In genomic region chr19:39963860-39964259, GRCh38 we compare ENCODE assay signal across 27 cellular contexts. TPM values are rescaled to one million over a fixed set of nuclear protein-coding genes. Genes with fewer than 3 reads are reported as not detected.
DNase-seq lines count a peak whose midpoint lies in the region; ATAC-seq and TF ChIP-seq lines count a peak whose summit lies in the region.
"Had no signal": no experiment of that assay in that cellular context is flagged by ENCODE, and none has a peak within 500 bp of the region (broad histone marks: within the 10 kb centered on the region; RNA-seq: fewer than 3 reads in every experiment).

No MANE protein-coding gene starts in this region.

- H3K27ac ChIP-seq in CD8-positive, alpha-beta T cell (ENCODE audit: low read depth, low read length): no peak overlapping the region
- H3K27ac ChIP-seq: C4-2B, GM23248, HL-60 had no signal

- no peaks in the 10 kb centered on the region for H3K36me3 ChIP-seq in CD8-positive, alpha-beta T cell (ENCODE audit: insufficient read depth, low read length)

- peak overlapping the region; percentile 26 for H3K27ac Mint-ChIP-seq in activated CD4-positive, alpha-beta memory T cell treated with anti-CD3 and anti-CD28 coated beads for 36 hours
- no peak overlapping the region for H3K27ac Mint-ChIP-seq in activated CD4-positive, alpha-beta memory T cell treated with anti-CD3 and anti-CD28 coated beads, Interleukin-2, amount 10 ng/mL, durations not matched to agents 7 days and 5 days
- peak overlapping the region; percentile 3 for H3K27ac Mint-ChIP-seq in CD8-positive, alpha-beta T cell
- H3K27ac Mint-ChIP-seq in T-cell (peak overlapping the region; percentile 47 to 49), progenitor cell of endocrine pancreas (peak overlapping the region; percentile 65)

- CTCF ChIA-PET in activated CD4-positive, alpha-beta memory T cell treated with anti-CD3 and anti-CD28 coated beads for 36 hours (lab: Charles Lee): no interaction called here
- CTCF ChIA-PET in activated CD4-positive, alpha-beta memory T cell treated with anti-CD3 and anti-CD28 coated beads, Interleukin-2, amount 10 ng/mL, durations not matched to agents 7 days and 5 days (lab: Charles Lee): no interaction called here
- CTCF ChIA-PET in CD8-positive, alpha-beta T cell (lab: Charles Lee): no interaction called here
- CTCF ChIA-PET in T-cell (lab: Charles Lee): no interaction called here

- H3K4me1 ChIP-seq in CD8-positive, alpha-beta T cell (ENCODE audit: insufficient read depth, low read length): peaks cover 18% of the 10 kb centered on the region

- no peaks in the 10 kb centered on the region for H3K27me3 Mint-ChIP-seq in activated CD4-positive, alpha-beta memory T cell treated with anti-CD3 and anti-CD28 coated beads for 36 hours
- H3K27me3 Mint-ChIP-seq in activated CD4-positive, alpha-beta memory T cell treated with anti-CD3 and anti-CD28 coated beads, Interleukin-2, amount 10 ng/mL, durations not matched to agents 7 days and 5 days: no peaks in the 10 kb centered on the region
- no peaks in the 10 kb centered on the region for H3K27me3 Mint-ChIP-seq in CD8-positive, alpha-beta T cell (ENCODE audit: low read depth)
- H3K27me3 Mint-ChIP-seq in T-cell (no peaks in the 10 kb centered on the region), progenitor cell of endocrine pancreas (peaks cover 2% of the 10 kb centered on the region)

- H3K4me3 Mint-ChIP-seq in activated CD4-positive, alpha-beta memory T cell treated with anti-CD3 and anti-CD28 coated beads for 36 hours: no peak overlapping the region
- H3K4me3 Mint-ChIP-seq in activated CD4-positive, alpha-beta memory T cell treated with anti-CD3 and anti-CD28 coated beads, Interleukin-2, amount 10 ng/mL, durations not matched to agents 7 days and 5 days: no peak overlapping the region
- H3K4me3 Mint-ChIP-seq in CD8-positive, alpha-beta T cell: no peak overlapping the region
- H3K4me3 Mint-ChIP-seq in T-cell (no peak overlapping the region), progenitor cell of endocrine pancreas (ENCODE audit: low read depth) (no peak overlapping the region)

- no peaks in the 10 kb centered on the region for H3K9me3 Mint-ChIP-seq in activated CD4-positive, alpha-beta memory T cell treated with anti-CD3 and anti-CD28 coated beads for 36 hours
- H3K9me3 Mint-ChIP-seq in activated CD4-positive, alpha-beta memory T cell treated with anti-CD3 and anti-CD28 coated beads, Interleukin-2, amount 10 ng/mL, durations not matched to agents 7 days and 5 days: no peaks in the 10 kb centered on the region
- no peaks in the 10 kb centered on the region for H3K9me3 Mint-ChIP-seq in CD8-positive, alpha-beta T cell
- H3K9me3 Mint-ChIP-seq in T-cell: no peaks in the 10 kb centered on the region
- H3K9me3 Mint-ChIP-seq in progenitor cell of endocrine pancreas (ENCODE audit: low read depth): peaks cover 3% of the 10 kb centered on the region

- DNase-seq in activated CD4-positive, alpha-beta memory T cell treated with anti-CD3 and anti-CD28 coated beads for 36 hours: no peak
- no peak for DNase-seq in activated CD4-positive, alpha-beta memory T cell treated with anti-CD3 and anti-CD28 coated beads, Interleukin-2, amount 10 ng/mL, durations not matched to agents 7 days and 5 days
- no peak for DNase-seq in CD8-positive, alpha-beta T cell
- DNase-seq in T-cell (no peak), progenitor cell of endocrine pancreas (ENCODE audit: low spot score, unreplicated experiment) (no peak), NCI-H1436 (lab: John Stamatoyannopoulos, UW) (no peak)
- DNase-seq: 8988T, AML-193, DMS 273 treated with DMSO at 0.1 percent for 48 hours, DMS79 treated with DMSO at 0.1 percent for 48 hours, GM23248, HCEC 1CT, KG1, NCI-H1105, NCI-H2029 treated with DMSO at 0.1 percent for 48 hours, NCI-H2171, NCI-H345, NCI-H524, NCI-H82, SHP77, T-helper 1 cell had no signal

- no peaks in the 10 kb centered on the region for H3K27me3 ChIP-seq in CD8-positive, alpha-beta T cell (ENCODE audit: insufficient read depth, low read length)

- H3K4me3 ChIP-seq in CD8-positive, alpha-beta T cell (ENCODE audit: low read depth, low read length): no peak overlapping the region
- H3K4me3 ChIP-seq: GM23248 had no signal

- H3K4me1 Mint-ChIP-seq in activated CD4-positive, alpha-beta memory T cell treated with anti-CD3 and anti-CD28 coated beads for 36 hours (ENCODE audit: low read depth): peaks cover 45% of the 10 kb centered on the region
- H3K4me1 Mint-ChIP-seq in activated CD4-positive, alpha-beta memory T cell treated with anti-CD3 and anti-CD28 coated beads, Interleukin-2, amount 10 ng/mL, durations not matched to agents 7 days and 5 days: peaks cover 27% of the 10 kb centered on the region
- peaks cover 35% of the 10 kb centered on the region for H3K4me1 Mint-ChIP-seq in CD8-positive, alpha-beta T cell (ENCODE audit: low read depth)
- H3K4me1 Mint-ChIP-seq in T-cell: peaks cover 43 to 47% (median 46%) of the 10 kb centered on the region in 3 donors
- H3K4me1 Mint-ChIP-seq in progenitor cell of endocrine pancreas (ENCODE audit: low read depth): peaks cover 22% of the 10 kb centered on the region

- POLR2A ChIA-PET in activated CD4-positive, alpha-beta memory T cell treated with anti-CD3 and anti-CD28 coated beads for 36 hours (lab: Charles Lee): no interaction called here
- POLR2A ChIA-PET in activated CD4-positive, alpha-beta memory T cell treated with anti-CD3 and anti-CD28 coated beads, Interleukin-2, amount 10 ng/mL, durations not matched to agents 7 days and 5 days (lab: Charles Lee): no interaction called here
- POLR2A ChIA-PET in CD8-positive, alpha-beta T cell (lab: Charles Lee): no interaction called here
- POLR2A ChIA-PET in T-cell (lab: Charles Lee): no interaction called here

- H3K36me3 Mint-ChIP-seq in activated CD4-positive, alpha-beta memory T cell treated with anti-CD3 and anti-CD28 coated beads for 36 hours: peaks cover 2% of the 10 kb centered on the region
- H3K36me3 Mint-ChIP-seq in activated CD4-positive, alpha-beta memory T cell treated with anti-CD3 and anti-CD28 coated beads, Interleukin-2, amount 10 ng/mL, durations not matched to agents 7 days and 5 days (ENCODE audit: low read depth): peaks cover 5% of the 10 kb centered on the region
- H3K36me3 Mint-ChIP-seq in CD8-positive, alpha-beta T cell: no peaks in the 10 kb centered on the region
- no peaks in the 10 kb centered on the region for H3K36me3 Mint-ChIP-seq in T-cell
- no peaks in the 10 kb centered on the region for H3K36me3 Mint-ChIP-seq in progenitor cell of endocrine pancreas (ENCODE audit: insufficient read depth)

- no peak for TF ChIP-seq CTCF in CD8-positive, alpha-beta T cell (IDR thresholded peaks at IDR 0.05)
- no peak for TF ChIP-seq CTCF in progenitor cell of endocrine pancreas (IDR thresholded peaks at IDR 0.05; ENCODE audit: unreplicated experiment)

- intact Hi-C loops in activated CD4-positive, alpha-beta memory T cell treated with anti-CD3 and anti-CD28 coated beads for 36 hours (cut with micrococcal nuclease): no loop called here
- intact Hi-C loops in CD8-positive, alpha-beta T cell (cut with DNase I, micrococcal nuclease): loop anchor here in 1 of 2 experiments (10.0 kb wide), 1 partner anchor 49 kb away; no protein-coding TSS in a partner anchor

- no peak for ATAC-seq in CD8-positive, alpha-beta T cell
- no peak for ATAC-seq in T-cell (replicated peaks in 1 of 4)
- ATAC-seq in GM21717 (IDR thresholded peaks at IDR 0.05; ENCODE audit: unreplicated experiment): no peak
- no peak for ATAC-seq in HG02678 (IDR thresholded peaks at IDR 0.05; ENCODE audit: unreplicated experiment)
- ATAC-seq: SK-N-SH treated with all-trans-retinoic acid at 6 μM for 48 hours had no signal

- no peaks in the 10 kb centered on the region for H3K9me3 ChIP-seq in CD8-positive, alpha-beta T cell (ENCODE audit: low read length)

RNA-seq across cellular contexts. Expression of gene PSMC4, which starts 7.1 kb away (rescaled TPM):
- total RNA-seq in activated CD4-positive, alpha-beta memory T cell treated with anti-CD3 and anti-CD28 coated beads for 36 hours: 100 to 1,000 TPM; 105 to 107 TPM
- 10 to 100 TPM; 96.4 to 97.6 TPM for total RNA-seq in activated CD4-positive, alpha-beta memory T cell treated with anti-CD3 and anti-CD28 coated beads, Interleukin-2, amount 10 ng/mL, durations not matched to agents 7 days and 5 days
- total RNA-seq in CD8-positive, alpha-beta T cell: 10 to 100 TPM; 75.9 to 79.0 TPM
- 10 to 100 TPM; 58.5 to 80.0 (median 59.6) TPM for total RNA-seq in T-cell
- 95.9 and 100 TPM in 2 replicates for total RNA-seq in progenitor cell of endocrine pancreas

RNA-seq across cellular contexts. Expression of gene FCGBP, which starts 29.4 kb away (rescaled TPM):
- total RNA-seq in activated CD4-positive, alpha-beta memory T cell treated with anti-CD3 and anti-CD28 coated beads for 36 hours: 1 to 10 TPM; 3.6 TPM
- 1 to 10 TPM in 1 of 2 experiments, under 1 TPM in 1; 0.65 to 1.4 TPM for total RNA-seq in activated CD4-positive, alpha-beta memory T cell treated with anti-CD3 and anti-CD28 coated beads, Interleukin-2, amount 10 ng/mL, durations not matched to agents 7 days and 5 days
- total RNA-seq in CD8-positive, alpha-beta T cell: 10 to 100 TPM; 28.1 to 31.9 TPM
- 10 to 100 TPM; 12.6 to 88.0 (median 43.3) TPM for total RNA-seq in T-cell
- 0.80 and 1.2 TPM in 2 replicates for total RNA-seq in progenitor cell of endocrine pancreas
- total RNA-seq: GM23248 had no signal

RNA-seq across cellular contexts. Expression of gene ZNF546, which starts 33.0 kb away (rescaled TPM):
- 1 to 10 TPM; 4.2 to 5.5 TPM for total RNA-seq in activated CD4-positive, alpha-beta memory T cell treated with anti-CD3 and anti-CD28 coated beads for 36 hours
- 1 to 10 TPM; 6.3 to 7.5 TPM for total RNA-seq in activated CD4-positive, alpha-beta memory T cell treated with anti-CD3 and anti-CD28 coated beads, Interleukin-2, amount 10 ng/mL, durations not matched to agents 7 days and 5 days
- total RNA-seq in CD8-positive, alpha-beta T cell: 1 to 10 TPM; 1.6 to 2.4 TPM
- total RNA-seq in T-cell: 10 to 100 TPM in 3 of 5 donors, 1 to 10 TPM in 2; 5.9 to 18.0 (median 12.9) TPM
- total RNA-seq in progenitor cell of endocrine pancreas: 5.1 and 5.9 TPM in 2 replicates
- total RNA-seq: HT-29 had no signal
